Comparison of ENCODE assay signal across 1 cellular context in the genomic region with DNA sequence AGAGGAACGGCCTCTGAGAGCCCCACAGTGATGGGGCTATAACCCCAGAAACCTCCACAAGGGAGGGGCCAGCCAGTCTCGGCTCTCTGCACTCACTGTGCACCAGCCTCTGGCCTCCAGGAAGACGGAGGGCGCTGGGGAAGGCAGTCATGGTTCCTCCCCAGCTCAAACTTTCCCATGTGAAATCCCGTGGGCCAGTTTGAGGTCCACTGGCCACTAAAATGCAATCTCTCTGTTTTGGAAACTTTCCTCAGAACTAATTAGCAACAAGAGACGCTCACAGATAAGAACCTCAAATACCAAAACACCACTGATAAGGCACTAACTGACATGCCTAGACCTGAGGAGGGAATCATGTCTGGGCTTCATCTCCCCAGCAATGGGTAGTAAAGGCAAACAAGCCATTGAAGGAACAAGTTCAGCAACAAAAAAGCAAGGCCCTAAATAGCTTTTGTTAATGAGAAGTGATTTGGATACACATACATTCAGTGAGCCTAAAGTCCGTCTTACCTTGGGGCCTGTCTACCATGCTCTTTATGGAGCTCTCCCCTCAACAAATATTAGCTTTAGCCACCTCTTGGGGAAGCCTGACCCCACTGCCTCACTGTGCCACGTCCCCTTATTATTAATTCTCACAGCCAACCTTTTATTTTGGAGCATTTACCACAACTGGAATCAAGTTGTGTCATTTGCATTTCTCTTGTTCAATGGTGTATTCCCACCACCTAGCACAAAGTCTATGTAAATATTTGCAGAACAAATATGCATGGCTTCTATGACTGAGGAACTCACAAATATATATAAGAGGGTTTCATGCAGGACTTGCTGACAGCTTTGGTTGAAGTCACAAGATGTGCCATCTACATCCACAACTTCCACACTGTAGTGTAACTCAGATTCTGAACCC.
A peak's percentile ranks its signal among the peaks of the same experiment; 100 is the strongest.
TF ChIP-seq lines count a peak whose summit lies in the region.

No MANE protein-coding gene starts in this region.

TF ChIP-seq in HepG2, 621 proteins besides CTCF, POLR2A, EP300 and RAD21 (continued from another document and continues in another):
- TF ChIP-seq, protein P1, sequence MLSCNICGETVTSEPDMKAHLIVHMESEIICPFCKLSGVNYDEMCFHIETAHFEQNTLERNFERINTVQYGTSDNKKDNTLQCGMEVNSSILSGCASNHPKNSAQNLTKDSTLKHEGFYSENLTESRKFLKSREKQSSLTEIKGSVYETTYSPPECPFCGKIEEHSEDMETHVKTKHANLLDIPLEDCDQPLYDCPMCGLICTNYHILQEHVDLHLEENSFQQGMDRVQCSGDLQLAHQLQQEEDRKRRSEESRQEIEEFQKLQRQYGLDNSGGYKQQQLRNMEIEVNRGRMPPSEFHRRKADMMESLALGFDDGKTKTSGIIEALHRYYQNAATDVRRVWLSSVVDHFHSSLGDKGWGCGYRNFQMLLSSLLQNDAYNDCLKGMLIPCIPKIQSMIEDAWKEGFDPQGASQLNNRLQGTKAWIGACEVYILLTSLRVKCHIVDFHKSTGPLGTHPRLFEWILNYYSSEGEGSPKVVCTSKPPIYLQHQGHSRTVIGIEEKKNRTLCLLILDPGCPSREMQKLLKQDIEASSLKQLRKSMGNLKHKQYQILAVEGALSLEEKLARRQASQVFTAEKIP (CRISPR knock-in tag; IDR thresholded peaks at IDR 0.05; ENCODE audit: borderline replicate concordance) = no peak
- TF ChIP-seq RELA (CRISPR knock-in tag; IDR thresholded peaks at IDR 0.05) (no peak), GPN1 (CRISPR knock-in tag; IDR thresholded peaks at IDR 0.05; ENCODE audit: borderline replicate concordance) (no peak), ZNF644 (CRISPR knock-in tag; IDR thresholded peaks at IDR 0.05; ENCODE audit: low read depth) (peak; percentile 18), HOXA5 (CRISPR knock-in tag; IDR thresholded peaks at IDR 0.05) (no peak), PHF8 (CRISPR knock-in tag; IDR thresholded peaks at IDR 0.05) (peak; percentile 13), HMG20A (CRISPR knock-in tag; IDR thresholded peaks at IDR 0.05; ENCODE audit: borderline replicate concordance) (peak; percentile 51), ZNF550 (CRISPR knock-in tag; IDR thresholded peaks at IDR 0.05; ENCODE audit: borderline replicate concordance) (no peak), GZF1 (CRISPR knock-in tag; IDR thresholded peaks at IDR 0.05) (no peak), ETV6 (CRISPR knock-in tag; conservative IDR thresholded peaks at IDR 0.05) (peak; percentile 60; the same call in 1 of the 2 replicates), AHR (CRISPR knock-in tag; IDR thresholded peaks at IDR 0.05) (0 out of 2 replicates have a peak, but pooled peaks have one; percentile 33), ZNF878 (CRISPR knock-in tag; IDR thresholded peaks at IDR 0.05) (peak; percentile 65; the same call in 1 of the 2 replicates), ZNF577 (CRISPR knock-in tag; IDR thresholded peaks at IDR 0.05; ENCODE audit: borderline replicate concordance, low read depth) (no peak), BRD4 (CRISPR knock-in tag; IDR thresholded peaks at IDR 0.05) (0 out of 2 replicates have a peak, but pooled peaks have one; percentile 81), PHF5A (CRISPR knock-in tag; IDR thresholded peaks at IDR 0.05; ENCODE audit: low read depth, unreplicated experiment) (no peak), ZNF44 (CRISPR knock-in tag; IDR thresholded peaks at IDR 0.05) (peak; percentile 77; the same call in 1 of the 2 replicates), ZNF766 (CRISPR knock-in tag; IDR thresholded peaks at IDR 0.05; ENCODE audit: borderline replicate concordance) (peak; percentile 39; the same call in 1 of the 2 replicates), EEA1 (CRISPR knock-in tag; IDR thresholded peaks at IDR 0.05; ENCODE audit: borderline replicate concordance) (no peak), NCOR1 (IDR thresholded peaks at IDR 0.05; ENCODE audit: borderline replicate concordance, low read length) (peak; percentile 83; the same call in 1 of the 2 replicates), ZBTB20 (CRISPR knock-in tag; IDR thresholded peaks at IDR 0.05; ENCODE audit: borderline replicate concordance, low read depth) (peak; percentile 81; the same call in 1 of the 2 replicates), SP2 (CRISPR knock-in tag; IDR thresholded peaks at IDR 0.05) (no peak), ZNF232 (CRISPR knock-in tag; IDR thresholded peaks at IDR 0.05; ENCODE audit: borderline replicate concordance) (no peak; the same call in 1 of the 2 replicates), GATAD1 (CRISPR knock-in tag; IDR thresholded peaks at IDR 0.05) (no peak), HMGA1 (CRISPR knock-in tag; conservative IDR thresholded peaks at IDR 0.05) (no peak), GFI1 (CRISPR knock-in tag; IDR thresholded peaks at IDR 0.05; ENCODE audit: borderline replicate concordance) (peak; percentile 77), CREB1 (IDR thresholded peaks at IDR 0.05) (no peak), CREB1 (CRISPR knock-in tag; IDR thresholded peaks at IDR 0.05) (peak; percentile 74), TCF7 (IDR thresholded peaks at IDR 0.05; ENCODE audit: low read depth) (0 out of 2 replicates have a peak, but pooled peaks have one; percentile 17)
- TF ChIP-seq, protein P2, sequence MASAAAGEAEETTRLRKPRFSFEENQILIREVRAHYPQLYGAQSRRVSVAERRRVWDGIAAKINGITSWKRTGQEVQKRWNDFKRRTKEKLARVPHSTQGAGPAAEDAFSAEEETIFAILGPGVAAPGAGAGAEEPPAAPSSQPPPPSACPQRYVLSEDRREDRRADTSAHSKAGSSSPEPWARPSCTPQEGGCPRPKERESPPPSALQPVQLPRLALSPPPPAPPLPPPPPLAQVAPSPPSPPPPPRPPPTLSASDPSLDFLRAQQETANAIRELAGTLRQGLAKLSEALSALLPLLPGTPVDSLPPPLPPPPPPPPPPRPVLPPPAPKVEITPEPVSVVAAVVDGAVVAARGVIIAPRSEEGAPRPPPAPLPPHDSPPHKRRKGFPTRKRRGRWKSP (CRISPR knock-in tag; IDR thresholded peaks at IDR 0.05) = peak; percentile 50; the same call in 1 of the 2 replicates
- TF ChIP-seq, protein P3, sequence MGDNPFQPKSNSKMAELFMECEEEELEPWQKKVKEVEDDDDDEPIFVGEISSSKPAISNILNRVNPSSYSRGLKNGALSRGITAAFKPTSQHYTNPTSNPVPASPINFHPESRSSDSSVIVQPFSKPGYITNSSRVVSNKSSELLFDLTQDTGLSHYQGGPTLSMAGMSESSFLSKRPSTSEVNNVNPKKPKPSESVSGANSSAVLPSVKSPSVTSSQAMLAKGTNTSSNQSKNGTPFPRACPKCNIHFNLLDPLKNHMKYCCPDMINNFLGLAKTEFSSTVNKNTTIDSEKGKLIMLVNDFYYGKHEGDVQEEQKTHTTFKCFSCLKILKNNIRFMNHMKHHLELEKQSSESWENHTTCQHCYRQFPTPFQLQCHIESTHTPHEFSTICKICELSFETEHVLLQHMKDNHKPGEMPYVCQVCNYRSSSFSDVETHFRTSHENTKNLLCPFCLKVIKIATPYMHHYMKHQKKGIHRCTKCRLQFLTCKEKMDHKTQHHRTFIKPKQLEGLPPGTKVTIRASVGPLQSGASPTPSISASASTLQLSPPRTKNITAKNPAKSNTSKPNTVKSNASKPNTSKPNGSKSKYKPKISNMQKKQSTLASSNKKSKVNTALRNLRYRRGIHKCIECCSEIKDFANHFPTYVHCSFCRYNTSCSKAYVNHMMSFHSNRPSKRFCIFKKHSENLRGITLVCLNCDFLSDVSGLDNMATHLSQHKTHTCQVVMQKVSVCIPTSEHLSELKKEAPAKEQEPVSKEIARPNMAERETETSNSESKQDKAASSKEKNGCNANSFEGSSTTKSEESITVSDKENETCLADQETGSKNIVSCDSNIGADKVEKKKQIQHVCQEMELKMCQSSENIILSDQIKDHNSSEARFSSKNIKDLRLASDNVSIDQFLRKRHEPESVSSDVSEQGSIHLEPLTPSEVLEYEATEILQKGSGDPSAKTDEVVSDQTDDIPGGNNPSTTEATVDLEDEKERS (CRISPR knock-in tag; IDR thresholded peaks at IDR 0.05) = peak; percentile 60; the same call in 1 of the 2 replicates
- TF ChIP-seq, protein P4, sequence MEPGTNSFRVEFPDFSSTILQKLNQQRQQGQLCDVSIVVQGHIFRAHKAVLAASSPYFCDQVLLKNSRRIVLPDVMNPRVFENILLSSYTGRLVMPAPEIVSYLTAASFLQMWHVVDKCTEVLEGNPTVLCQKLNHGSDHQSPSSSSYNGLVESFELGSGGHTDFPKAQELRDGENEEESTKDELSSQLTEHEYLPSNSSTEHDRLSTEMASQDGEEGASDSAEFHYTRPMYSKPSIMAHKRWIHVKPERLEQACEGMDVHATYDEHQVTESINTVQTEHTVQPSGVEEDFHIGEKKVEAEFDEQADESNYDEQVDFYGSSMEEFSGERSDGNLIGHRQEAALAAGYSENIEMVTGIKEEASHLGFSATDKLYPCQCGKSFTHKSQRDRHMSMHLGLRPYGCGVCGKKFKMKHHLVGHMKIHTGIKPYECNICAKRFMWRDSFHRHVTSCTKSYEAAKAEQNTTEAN (CRISPR knock-in tag; conservative IDR thresholded peaks at IDR 0.05) = 0 out of 2 replicates have a peak, but pooled peaks have one; percentile 19
- TF ChIP-seq, protein P5, sequence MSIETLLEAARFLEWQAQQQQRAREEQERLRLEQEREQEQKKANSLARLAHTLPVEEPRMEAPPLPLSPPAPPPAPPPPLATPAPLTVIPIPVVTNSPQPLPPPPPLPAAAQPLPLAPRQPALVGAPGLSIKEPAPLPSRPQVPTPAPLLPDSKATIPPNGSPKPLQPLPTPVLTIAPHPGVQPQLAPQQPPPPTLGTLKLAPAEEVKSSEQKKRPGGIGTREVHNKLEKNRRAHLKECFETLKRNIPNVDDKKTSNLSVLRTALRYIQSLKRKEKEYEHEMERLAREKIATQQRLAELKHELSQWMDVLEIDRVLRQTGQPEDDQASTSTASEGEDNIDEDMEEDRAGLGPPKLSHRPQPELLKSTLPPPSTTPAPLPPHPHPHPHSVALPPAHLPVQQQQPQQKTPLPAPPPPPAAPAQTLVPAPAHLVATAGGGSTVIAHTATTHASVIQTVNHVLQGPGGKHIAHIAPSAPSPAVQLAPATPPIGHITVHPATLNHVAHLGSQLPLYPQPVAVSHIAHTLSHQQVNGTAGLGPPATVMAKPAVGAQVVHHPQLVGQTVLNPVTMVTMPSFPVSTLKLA (IDR thresholded peaks at IDR 0.05) = no peak
- TF ChIP-seq, protein P6, sequence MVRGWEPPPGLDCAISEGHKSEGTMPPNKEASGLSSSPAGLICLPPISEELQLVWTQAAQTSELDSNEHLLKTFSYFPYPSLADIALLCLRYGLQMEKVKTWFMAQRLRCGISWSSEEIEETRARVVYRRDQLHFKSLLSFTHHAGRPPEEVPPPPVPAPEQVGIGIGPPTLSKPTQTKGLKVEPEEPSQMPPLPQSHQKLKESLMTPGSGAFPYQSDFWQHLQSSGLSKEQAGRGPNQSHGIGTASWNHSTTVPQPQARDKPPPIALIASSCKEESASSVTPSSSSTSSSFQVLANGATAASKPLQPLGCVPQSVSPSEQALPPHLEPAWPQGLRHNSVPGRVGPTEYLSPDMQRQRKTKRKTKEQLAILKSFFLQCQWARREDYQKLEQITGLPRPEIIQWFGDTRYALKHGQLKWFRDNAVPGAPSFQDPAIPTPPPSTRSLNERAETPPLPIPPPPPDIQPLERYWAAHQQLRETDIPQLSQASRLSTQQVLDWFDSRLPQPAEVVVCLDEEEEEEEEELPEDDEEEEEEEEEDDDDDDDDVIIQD (CRISPR knock-in tag; IDR thresholded peaks at IDR 0.05; ENCODE audit: low read depth) = peak; percentile 43; the same call in 1 of the 2 replicates
- TF ChIP-seq, protein P7, sequence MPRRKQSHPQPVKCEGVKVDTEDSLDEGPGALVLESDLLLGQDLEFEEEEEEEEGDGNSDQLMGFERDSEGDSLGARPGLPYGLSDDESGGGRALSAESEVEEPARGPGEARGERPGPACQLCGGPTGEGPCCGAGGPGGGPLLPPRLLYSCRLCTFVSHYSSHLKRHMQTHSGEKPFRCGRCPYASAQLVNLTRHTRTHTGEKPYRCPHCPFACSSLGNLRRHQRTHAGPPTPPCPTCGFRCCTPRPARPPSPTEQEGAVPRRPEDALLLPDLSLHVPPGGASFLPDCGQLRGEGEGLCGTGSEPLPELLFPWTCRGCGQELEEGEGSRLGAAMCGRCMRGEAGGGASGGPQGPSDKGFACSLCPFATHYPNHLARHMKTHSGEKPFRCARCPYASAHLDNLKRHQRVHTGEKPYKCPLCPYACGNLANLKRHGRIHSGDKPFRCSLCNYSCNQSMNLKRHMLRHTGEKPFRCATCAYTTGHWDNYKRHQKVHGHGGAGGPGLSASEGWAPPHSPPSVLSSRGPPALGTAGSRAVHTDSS (CRISPR knock-in tag; conservative IDR thresholded peaks at IDR 0.05) = no peak
- TF ChIP-seq, protein P8, sequence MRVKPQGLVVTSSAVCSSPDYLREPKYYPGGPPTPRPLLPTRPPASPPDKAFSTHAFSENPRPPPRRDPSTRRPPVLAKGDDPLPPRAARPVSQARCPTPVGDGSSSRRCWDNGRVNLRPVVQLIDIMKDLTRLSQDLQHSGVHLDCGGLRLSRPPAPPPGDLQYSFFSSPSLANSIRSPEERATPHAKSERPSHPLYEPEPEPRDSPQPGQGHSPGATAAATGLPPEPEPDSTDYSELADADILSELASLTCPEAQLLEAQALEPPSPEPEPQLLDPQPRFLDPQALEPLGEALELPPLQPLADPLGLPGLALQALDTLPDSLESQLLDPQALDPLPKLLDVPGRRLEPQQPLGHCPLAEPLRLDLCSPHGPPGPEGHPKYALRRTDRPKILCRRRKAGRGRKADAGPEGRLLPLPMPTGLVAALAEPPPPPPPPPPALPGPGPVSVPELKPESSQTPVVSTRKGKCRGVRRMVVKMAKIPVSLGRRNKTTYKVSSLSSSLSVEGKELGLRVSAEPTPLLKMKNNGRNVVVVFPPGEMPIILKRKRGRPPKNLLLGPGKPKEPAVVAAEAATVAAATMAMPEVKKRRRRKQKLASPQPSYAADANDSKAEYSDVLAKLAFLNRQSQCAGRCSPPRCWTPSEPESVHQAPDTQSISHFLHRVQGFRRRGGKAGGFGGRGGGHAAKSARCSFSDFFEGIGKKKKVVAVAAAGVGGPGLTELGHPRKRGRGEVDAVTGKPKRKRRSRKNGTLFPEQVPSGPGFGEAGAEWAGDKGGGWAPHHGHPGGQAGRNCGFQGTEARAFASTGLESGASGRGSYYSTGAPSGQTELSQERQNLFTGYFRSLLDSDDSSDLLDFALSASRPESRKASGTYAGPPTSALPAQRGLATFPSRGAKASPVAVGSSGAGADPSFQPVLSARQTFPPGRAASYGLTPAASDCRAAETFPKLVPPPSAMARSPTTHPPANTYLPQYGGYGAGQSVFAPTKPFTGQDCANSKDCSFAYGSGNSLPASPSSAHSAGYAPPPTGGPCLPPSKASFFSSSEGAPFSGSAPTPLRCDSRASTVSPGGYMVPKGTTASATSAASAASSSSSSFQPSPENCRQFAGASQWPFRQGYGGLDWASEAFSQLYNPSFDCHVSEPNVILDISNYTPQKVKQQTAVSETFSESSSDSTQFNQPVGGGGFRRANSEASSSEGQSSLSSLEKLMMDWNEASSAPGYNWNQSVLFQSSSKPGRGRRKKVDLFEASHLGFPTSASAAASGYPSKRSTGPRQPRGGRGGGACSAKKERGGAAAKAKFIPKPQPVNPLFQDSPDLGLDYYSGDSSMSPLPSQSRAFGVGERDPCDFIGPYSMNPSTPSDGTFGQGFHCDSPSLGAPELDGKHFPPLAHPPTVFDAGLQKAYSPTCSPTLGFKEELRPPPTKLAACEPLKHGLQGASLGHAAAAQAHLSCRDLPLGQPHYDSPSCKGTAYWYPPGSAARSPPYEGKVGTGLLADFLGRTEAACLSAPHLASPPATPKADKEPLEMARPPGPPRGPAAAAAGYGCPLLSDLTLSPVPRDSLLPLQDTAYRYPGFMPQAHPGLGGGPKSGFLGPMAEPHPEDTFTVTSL (CRISPR knock-in tag; IDR thresholded peaks at IDR 0.05; ENCODE audit: borderline replicate concordance) = peak; percentile 91; the same call in 1 of the 2 replicates
